Comparison of ENCODE assay signal across 21 cellular contexts in the genomic region with DNA sequence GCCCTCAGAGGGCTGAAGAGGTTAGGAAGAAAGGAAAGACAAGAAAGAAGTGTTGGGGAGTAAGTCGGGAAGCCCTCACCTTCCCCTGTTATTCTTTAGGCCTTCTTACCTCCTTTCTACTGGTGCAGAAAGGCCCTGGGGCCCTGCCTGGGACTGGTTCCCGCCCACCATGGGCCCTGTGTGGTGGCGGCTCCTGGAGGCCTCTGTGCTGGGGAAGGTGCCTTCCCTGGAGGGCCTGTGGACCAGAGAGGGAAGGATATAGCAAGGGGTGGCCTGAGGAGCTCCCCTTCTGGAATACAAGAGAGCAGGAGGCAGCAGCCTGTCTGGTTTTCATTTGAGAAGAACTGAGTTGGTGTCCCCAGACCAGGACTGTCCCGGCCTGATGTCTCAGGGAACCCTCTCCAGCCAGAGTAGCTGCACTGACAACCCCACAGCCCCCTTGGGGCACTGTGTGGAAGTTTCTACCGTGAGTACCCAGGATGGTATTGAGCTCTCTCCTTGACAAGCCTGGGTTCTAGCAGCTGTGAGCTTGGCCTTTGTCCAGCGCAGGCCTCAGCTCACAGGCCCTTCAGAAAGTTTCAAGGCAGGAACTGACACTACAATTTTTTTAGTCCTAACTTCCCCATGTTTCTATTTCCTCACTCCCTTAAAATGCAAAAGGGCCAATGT. TPM values are rescaled to one million over a fixed set of nuclear protein-coding genes. Genes with fewer than 3 reads are reported as not detected.
A peak's percentile ranks its signal among the peaks of the same experiment; 100 is the strongest.
DNase-seq lines count a peak whose midpoint lies in the region; ATAC-seq and TF ChIP-seq lines count a peak whose summit lies in the region.
"Had no signal": no experiment of that assay in that cellular context is flagged by ENCODE, and none has a peak within 500 bp of the region (broad histone marks: within the 10 kb centered on the region; RNA-seq: fewer than 3 reads in every experiment).

No MANE protein-coding gene starts in this region.

- in situ Hi-C loops in Panc1 (cut with HindIII; ENCODE audit: low pct_unique_long_range_greater_than_20kb, low sequenced_read_pairs): no loop called here

- DNase-seq in GM06990 (ENCODE audit: extremely low read depth, insufficient read length) (no peak), Panc1 (ENCODE audit: low read depth, low spot score) (no peak), neuronal stem cell (ENCODE audit: low spot score) (no peak), H4 (ENCODE audit: low spot score) (no peak)
- no peak for DNase-seq in stimulated activated CD4-positive, alpha-beta T cell treated with anti-CD3 and anti-CD28 coated beads, Interleukin-2, amount 100 ng/mL, for 24 hours
- DNase-seq: activated B cell treated with CpG ODN at 0.5 μM for 24 hours; activated CD4-positive, alpha-beta memory T cell treated with anti-CD3 and anti-CD28 coated beads, Interleukin-2, amount 10 ng/mL, durations not matched to agents 7 days and 5 days; activated T-cell treated with anti-CD3 and anti-CD28 coated beads, Interleukin-2, amount 50 U/mL, for 24 hours; cortex of kidney; foreskin fibroblast; mucosa of descending colon; NCI-H1417 treated with DMSO at 0.1 percent for 48 hours; NCI-H526 treated with DMSO at 0.1 percent for 48 hours; OCI-M1; stimulated activated CD4-positive, alpha-beta T cell treated with anti-CD3 and anti-CD28 coated beads, Interleukin-15, amount 100 ng/mL, for 24 hours; T-helper 2 cell had no signal

- TF ChIP-seq POLR2A in gastroesophageal sphincter (IDR thresholded peaks at IDR 0.05): no peak

- H3K4ac ChIP-seq in neuronal stem cell (ENCODE audit: low read length): no peak overlapping the region

- H3K27me3 ChIP-seq in GM06990 (replicated peaks; ENCODE audit: control insufficient read depth, insufficient read depth, low read length): no peaks in the 10 kb centered on the region
- no peaks in the 10 kb centered on the region for H3K27me3 ChIP-seq in Panc1 (ENCODE audit: control insufficient read depth, insufficient read depth, low read length)
- H3K27me3 ChIP-seq in gastroesophageal sphincter: no peaks in the 10 kb centered on the region
- no peaks in the 10 kb centered on the region for H3K27me3 ChIP-seq in neuronal stem cell (ENCODE audit: control insufficient read depth in 3 of 3, insufficient read depth in 3 of 3, low read depth in 1 of 3, low read length in 3 of 3)
- H3K27me3 ChIP-seq: body of pancreas had no signal

- POLR2A ChIA-PET in Panc1 (lab: Charles Lee): no interaction called here

- no peaks in the 10 kb centered on the region for H3K9me3 ChIP-seq in Panc1 (ENCODE audit: control insufficient read depth, insufficient read depth, low read depth, low read length)
- H3K9me3 ChIP-seq in gastroesophageal sphincter: no peaks in the 10 kb centered on the region
- peaks cover 0 to 2% of the 10 kb centered on the region in 2 donors for H3K9me3 ChIP-seq in neuronal stem cell (replicated peaks in 1 of 2; ENCODE audit: control insufficient read depth in 2 of 2, insufficient read depth in 1 of 2, low read depth in 1 of 2, low read length in 2 of 2)
- H3K9me3 ChIP-seq: body of pancreas, mucosa of descending colon had no signal

- TF ChIP-seq CTCF in GM06990 (IDR thresholded peaks at IDR 0.05; ENCODE audit: insufficient read depth, low read length, poor library complexity, severe bottlenecking) (peak; percentile 2), Panc1 (IDR thresholded peaks at IDR 0.05) (no peak), gastroesophageal sphincter (IDR thresholded peaks at IDR 0.05) (no peak)

- CTCF ChIA-PET in Panc1 (lab: Charles Lee): interaction anchor here (0.6 to 1.7 kb wide), 2 partner anchors 41 to 94 kb away, joined by 3 to 4 read pairs; no protein-coding TSS in a partner anchor

- no peak for TF ChIP-seq EP300 in gastroesophageal sphincter (IDR thresholded peaks at IDR 0.05)

- H2AFZ ChIP-seq in neuronal stem cell (ENCODE audit: low read length): no peak overlapping the region

- 83 to 100% methylated on average over 1 of the region's 6 CpGs for WGBS in gastroesophageal sphincter (ENCODE audit: low coverage in 1 of 2), 2 donors
- WGBS in neuronal stem cell (ENCODE audit: extremely low coverage in 2 of 2, insufficient read length in 2 of 2, insufficient replicate concordance in 1 of 2), 2 donors: no CpG with 5 or more reads among the region's 6 CpGs

- H3K4me2 ChIP-seq in neuronal stem cell (ENCODE audit: insufficient read depth, low read length, poor library complexity, severe bottlenecking): no peak overlapping the region

- intact Hi-C loops in Panc1 (cut with micrococcal nuclease; ENCODE audit: unreplicated experiment): no loop called here

- peaks cover 7% of the 10 kb centered on the region for H3K79me1 ChIP-seq in neuronal stem cell (ENCODE audit: low read depth, low read length)

- no peak overlapping the region for H4K91ac ChIP-seq in neuronal stem cell (ENCODE audit: low read depth, low read length, poor library complexity)

- H2BK15ac ChIP-seq in neuronal stem cell (ENCODE audit: low read length): no peak overlapping the region

- H3K23ac ChIP-seq in neuronal stem cell (ENCODE audit: low read depth, low read length, poor library complexity): no peak overlapping the region

- H3K4me1 ChIP-seq in Panc1 (ENCODE audit: control insufficient read depth, insufficient read depth, low read length) (no peaks in the 10 kb centered on the region), gastroesophageal sphincter (no peaks in the 10 kb centered on the region), neuronal stem cell (ENCODE audit: control insufficient read depth in 2 of 2, insufficient read depth in 1 of 2, low read depth in 1 of 2, low read length in 2 of 2) (peaks cover 0 to 34% of the 10 kb centered on the region in 2 donors)
- H3K4me1 ChIP-seq: body of pancreas had no signal

- no TSS peak for BruUV-seq in Panc1 (replicated peaks; lab: Mats Ljungman, UMichigan)

- peak overlapping the region; percentile 89 for H3K18ac ChIP-seq in neuronal stem cell (ENCODE audit: low read length)

- H2BK120ac ChIP-seq in neuronal stem cell (ENCODE audit: low read depth, low read length): peak overlapping the region; percentile 69

- H3K4me3 ChIP-seq in GM06990 (replicated peaks; ENCODE audit: low read depth, low read length) (no peak overlapping the region), Panc1 (ENCODE audit: low read depth in 2 of 2, low read length in 2 of 2) (no peak overlapping the region), gastroesophageal sphincter (no peak overlapping the region), neuronal stem cell (ENCODE audit: low read length in 2 of 2) (no peak overlapping the region)
- H3K4me3 ChIP-seq: body of pancreas, mucosa of descending colon had no signal

- peak overlapping the region; percentile 2 for H2BK12ac ChIP-seq in neuronal stem cell (ENCODE audit: low read length)

- no peak overlapping the region for H4K8ac ChIP-seq in neuronal stem cell (ENCODE audit: low read depth, low read length)

- peak overlapping the region; percentile 88 for H2BK5ac ChIP-seq in neuronal stem cell (ENCODE audit: low read length)

- ATAC-seq in Panc1 (0 out of 2 replicates have a peak, but pooled peaks have one; percentile 16), gastroesophageal sphincter (peak; percentile 22), GM18870 (IDR thresholded peaks at IDR 0.05; ENCODE audit: unreplicated experiment) (no peak), GM18517 (IDR thresholded peaks at IDR 0.05; ENCODE audit: unreplicated experiment) (no peak)
- ATAC-seq: body of pancreas, left lobe of liver, mucosa of descending colon had no signal

- no peak overlapping the region for H3K9ac ChIP-seq in neuronal stem cell (ENCODE audit: low read depth, low read length, poor library complexity)

- peak overlapping the region; percentile 73 for H2AK5ac ChIP-seq in neuronal stem cell (ENCODE audit: low read depth, low read length)

- H3K27ac ChIP-seq in Panc1 (ENCODE audit: low read length) (no peak overlapping the region), gastroesophageal sphincter (no peak overlapping the region), neuronal stem cell (replicated peaks; ENCODE audit: low read length) (peak overlapping the region; percentile 73)
- H3K27ac ChIP-seq: body of pancreas had no signal

- H3K14ac ChIP-seq in neuronal stem cell (ENCODE audit: low read length): no peak overlapping the region

- H3K36me3 ChIP-seq in GM06990 (ENCODE audit: control insufficient read depth, insufficient read depth, low read length) (no peaks in the 10 kb centered on the region), Panc1 (ENCODE audit: control insufficient read depth, insufficient read depth, low read length) (no peaks in the 10 kb centered on the region), gastroesophageal sphincter (no peaks in the 10 kb centered on the region), neuronal stem cell (replicated peaks in 1 of 2; ENCODE audit: control insufficient read depth in 2 of 2, insufficient read depth in 2 of 2, low read length in 2 of 2) (peaks cover 11 to 21% of the 10 kb centered on the region in 2 donors)

RNA-seq across cellular contexts. Expression of a gene that starts 47.1 kb away (rescaled TPM):
- 8.9 TPM for total RNA-seq in Panc1 (2021; ENCODE audit: unreplicated experiment)
- polyA plus RNA-seq in Panc1 (2012; ENCODE audit: insufficient read length): 7.2 TPM
- 1 to 10 TPM in 3 of 4 donors, under 1 TPM in 1; 0.67 to 2.4 (median 1.5) TPM for total RNA-seq in gastroesophageal sphincter
- polyA plus RNA-seq in neuronal stem cell (2013, experiment 1 of 2): 17.1 TPM
- 17.6 TPM for polyA plus RNA-seq in neuronal stem cell (2013, experiment 2 of 2)
- 0.19 and 0.21 TPM in 2 replicates for total RNA-seq in H4 (2014; rRNA removed; shearing (Covaris generic))
- total RNA-seq: activated CD4-positive, alpha-beta memory T cell treated with anti-CD3 and anti-CD28 coated beads, Interleukin-2, amount 10 ng/mL, durations not matched to agents 7 days and 5 days had no signal

Comparison
In these comparisons a context has a peak if more than half of its experiments do, and no peak if none do; other contexts are left out.
1. ATAC-seq: peak in Panc1 (single experiment) and gastroesophageal sphincter (single experiment); none in GM18870 (single experiment) and GM18517 (single experiment).